In genomic region chr12:17577405-17577804, GRCh38 we compare ENCODE assay signal across 2 cellular contexts.
TF ChIP-seq lines count a peak whose summit lies in the region.

No MANE protein-coding gene starts in this region.

TF ChIP-seq in GM23338, 12 proteins besides CTCF, POLR2A, EP300 and RAD21:
- TF ChIP-seq CREB1 (CRISPR knock-in tag; IDR thresholded peaks at IDR 0.05; ENCODE audit: low read depth) (no peak), EZH2phosphoT487 (IDR thresholded peaks at IDR 0.05; ENCODE audit: unreplicated experiment) (no peak), JUNB (IDR thresholded peaks at IDR 0.05; ENCODE audit: unreplicated experiment) (no peak), ZNF114 (CRISPR knock-in tag; IDR thresholded peaks at IDR 0.05) (no peak), STAT1 (IDR thresholded peaks at IDR 0.05; ENCODE audit: unreplicated experiment) (no peak), ETS1 (IDR thresholded peaks at IDR 0.05) (no peak), NANOG (IDR thresholded peaks at IDR 0.05; ENCODE audit: borderline replicate concordance) (no peak), EZH2 (IDR thresholded peaks at IDR 0.05; ENCODE audit: low read depth, unreplicated experiment) (no peak), POLR2AphosphoS5 (IDR thresholded peaks at IDR 0.05; ENCODE audit: low read depth) (no peak), ZNF331 (CRISPR knock-in tag; IDR thresholded peaks at IDR 0.05; ENCODE audit: low read depth) (no peak), REST (IDR thresholded peaks at IDR 0.05; ENCODE audit: unreplicated experiment) (no peak), ZNF462 (CRISPR knock-in tag; IDR thresholded peaks at IDR 0.05) (no peak)

TF ChIP-seq in H1, 55 proteins besides CTCF, POLR2A, EP300 and RAD21:
- TF ChIP-seq SP1 (IDR thresholded peaks at IDR 0.05; ENCODE audit: low read depth, low read length) (no peak), NRF1 (IDR thresholded peaks at IDR 0.05; ENCODE audit: low read depth, low read length) (no peak), TEAD4 (IDR thresholded peaks at IDR 0.05; ENCODE audit: low read depth, low read length) (no peak), JUN (IDR thresholded peaks at IDR 0.05; ENCODE audit: low read depth, low read length) (no peak), RXRA (IDR thresholded peaks at IDR 0.05; ENCODE audit: insufficient read depth, low read depth, low read length) (no peak), RBBP5 (IDR thresholded peaks at IDR 0.05; ENCODE audit: borderline replicate concordance, low read depth, low read length) (no peak), USF2 (IDR thresholded peaks at IDR 0.05; ENCODE audit: low read length) (no peak), SIN3A (conservative IDR thresholded peaks at IDR 0.05 in 1 of 2, IDR thresholded peaks at IDR 0.05 in 1 of 2; ENCODE audit: low read depth in 1 of 2, low read length in 2 of 2) (no peak), POLR2AphosphoS5 (IDR thresholded peaks at IDR 0.05; ENCODE audit: low read depth, low read length) (no peak), POU5F1 (IDR thresholded peaks at IDR 0.05; ENCODE audit: low read depth, low read length) (no peak), CTBP2 (IDR thresholded peaks at IDR 0.05; ENCODE audit: borderline replicate concordance, insufficient read depth, insufficient read length, low read length) (no peak), CBX8 (IDR thresholded peaks at IDR 0.05; ENCODE audit: borderline replicate concordance, low read depth, low read length) (no peak), ZNF274 (IDR thresholded peaks at IDR 0.05; ENCODE audit: borderline replicate concordance, extremely low read depth, low read length) (no peak), JUND (IDR thresholded peaks at IDR 0.05; ENCODE audit: low read length) (no peak)
TF ChIP-seq in H1: peak in this region for 0.
